24 cellular contexts compared by ENCODE assay signal in genomic region chr2:163711244-163711643, GRCh38. TPM values are rescaled to one million over a fixed set of nuclear protein-coding genes. Genes with fewer than 3 reads are reported as not detected.
A peak's percentile ranks its signal among the peaks of the same experiment; 100 is the strongest.
DNase-seq lines count a peak whose midpoint lies in the region; ATAC-seq and TF ChIP-seq lines count a peak whose summit lies in the region.
"Had no signal": no experiment of that assay in that cellular context is flagged by ENCODE, and none has a peak within 500 bp of the region (broad histone marks: within the 10 kb centered on the region; RNA-seq: fewer than 3 reads in every experiment).

No MANE protein-coding gene starts in this region.

- H3K27me3 Mint-ChIP-seq in neural progenitor cell (ENCODE audit: insufficient read depth, low read depth) = no peaks in the 10 kb centered on the region
- H3K27me3 Mint-ChIP-seq in activated naive CD8-positive, alpha-beta T cell treated with anti-CD3 and anti-CD28 coated beads, Interleukin-2, amount 50 U/mL, for 24 hours = no peaks in the 10 kb centered on the region
- H3K27me3 Mint-ChIP-seq: CD8-positive, alpha-beta memory T cell had no signal

- intact Hi-C loops in dorsolateral prefrontal cortex (cut with DNase I) = loop anchor here in 1 of 2 donors (10.0 kb wide), 1 partner anchor 304 kb away; no protein-coding TSS in a partner anchor

- TF ChIP-seq CTCF in dorsolateral prefrontal cortex (IDR thresholded peaks at IDR 0.05 in 54 of 56, conservative IDR thresholded peaks at IDR 0.05 in 2 of 56; ENCODE audit: low read depth in 1 of 56, partially characterized antibody in 56 of 56) (no peak), neural progenitor cell (IDR thresholded peaks at IDR 0.05) (no peak)

- H3K36me3 Mint-ChIP-seq in neural progenitor cell = peaks cover 10% of the 10 kb centered on the region
- H3K36me3 Mint-ChIP-seq in activated naive CD8-positive, alpha-beta T cell treated with anti-CD3 and anti-CD28 coated beads, Interleukin-2, amount 50 U/mL, for 24 hours (ENCODE audit: low read depth) = no peaks in the 10 kb centered on the region
- H3K36me3 Mint-ChIP-seq: CD14-positive monocyte; CD8-positive, alpha-beta memory T cell had no signal

- H3F3A ChIP-seq in neural progenitor cell (ENCODE audit: low read depth) = peaks cover 22% of the 10 kb centered on the region

- no peaks in the 10 kb centered on the region for H3K27me3 ChIP-seq in dorsolateral prefrontal cortex
- no peaks in the 10 kb centered on the region for H3K27me3 ChIP-seq in neural progenitor cell
- H3K27me3 ChIP-seq: BE2C had no signal

- peaks cover 64% of the 10 kb centered on the region for H3K4me1 ChIP-seq in neural progenitor cell
- H3K4me1 ChIP-seq: BE2C had no signal

- no peaks in the 10 kb centered on the region for H3K9me3 ChIP-seq in neural progenitor cell (ENCODE audit: low read depth)
- H3K9me3 ChIP-seq: BE2C had no signal

- H4K20me1 ChIP-seq in neural progenitor cell (ENCODE audit: low read depth) = peaks cover 13% of the 10 kb centered on the region

- peaks cover 100% of the 10 kb centered on the region for H3K79me2 ChIP-seq in neural progenitor cell (ENCODE audit: low read depth)

- no peaks in the 10 kb centered on the region for H3K36me3 ChIP-seq in neural progenitor cell
- H3K36me3 ChIP-seq: BE2C had no signal

- DNase-seq in NCI-H2227 treated with DMSO at 0.1 percent for 48 hours (lab: John Stamatoyannopoulos, UW) = peak; percentile 79
- DNase-seq in NCI-H2227 (lab: John Stamatoyannopoulos, UW; ENCODE audit: unreplicated experiment) = no peak
- peak; percentile 68 for DNase-seq in DMS114 treated with DMSO at 0.1 percent for 48 hours (lab: John Stamatoyannopoulos, UW; ENCODE audit: unreplicated experiment)
- no peak for DNase-seq in dorsolateral prefrontal cortex
- DNase-seq in neural progenitor cell (ENCODE audit: low spot score) = no peak
- DNase-seq in SKM-1 (lab: John Stamatoyannopoulos, UW; ENCODE audit: unreplicated experiment) = no peak
- no peak for DNase-seq in activated naive CD8-positive, alpha-beta T cell treated with anti-CD3 and anti-CD28 coated beads, Interleukin-2, amount 50 U/mL, for 24 hours
- DNase-seq: 8988T; ACHN; BE2C; CD8-positive, alpha-beta memory T cell; DMS 273 treated with DMSO at 0.1 percent for 48 hours; DMS79 treated with DMSO at 0.1 percent for 48 hours; NCI-H1048; NCI-H1417; NCI-H1694; NCI-H2029 treated with DMSO at 0.1 percent for 48 hours; NCI-H2171; NCI-H774; RPMI8226; SHP77 treated with DMSO at 0.1 percent for 48 hours had no signal

- peaks cover 57% of the 10 kb centered on the region for H3K4me1 Mint-ChIP-seq in neural progenitor cell
- no peaks in the 10 kb centered on the region for H3K4me1 Mint-ChIP-seq in activated naive CD8-positive, alpha-beta T cell treated with anti-CD3 and anti-CD28 coated beads, Interleukin-2, amount 50 U/mL, for 24 hours
- H3K4me1 Mint-ChIP-seq: CD14-positive monocyte; CD8-positive, alpha-beta memory T cell had no signal

- H2AFZ ChIP-seq in neural progenitor cell (replicated peaks) = no peak overlapping the region

- H3K4me2 ChIP-seq in neural progenitor cell = peak overlapping the region; percentile 50

- no peak for ATAC-seq in activated naive CD8-positive, alpha-beta T cell treated with anti-CD3 and anti-CD28 coated beads, Interleukin-2, amount 50 U/mL, for 24 hours
- ATAC-seq: HCT116 had no signal

- no peak overlapping the region for H3K27ac Mint-ChIP-seq in neural progenitor cell
- no peak overlapping the region for H3K27ac Mint-ChIP-seq in activated naive CD8-positive, alpha-beta T cell treated with anti-CD3 and anti-CD28 coated beads, Interleukin-2, amount 50 U/mL, for 24 hours
- H3K27ac Mint-ChIP-seq: CD14-positive monocyte; CD8-positive, alpha-beta memory T cell had no signal

- H3K4me3 Mint-ChIP-seq in neural progenitor cell = no peak overlapping the region
- no peak overlapping the region for H3K4me3 Mint-ChIP-seq in activated naive CD8-positive, alpha-beta T cell treated with anti-CD3 and anti-CD28 coated beads, Interleukin-2, amount 50 U/mL, for 24 hours
- H3K4me3 Mint-ChIP-seq: CD14-positive monocyte; CD8-positive, alpha-beta memory T cell had no signal

- H3K27ac ChIP-seq in dorsolateral prefrontal cortex (peak overlapping the region in 49 of 59 donors; percentile 1 to 92 (median 66)), neural progenitor cell (no peak overlapping the region)

- no peak overlapping the region for H3K9ac ChIP-seq in neural progenitor cell

- peak overlapping the region in 37 of 59 donors; percentile 2 to 52 (median 25) for H3K4me3 ChIP-seq in dorsolateral prefrontal cortex
- H3K4me3 ChIP-seq in neural progenitor cell = no peak overlapping the region

- no peaks in the 10 kb centered on the region for H3K9me3 Mint-ChIP-seq in neural progenitor cell
- no peaks in the 10 kb centered on the region for H3K9me3 Mint-ChIP-seq in activated naive CD8-positive, alpha-beta T cell treated with anti-CD3 and anti-CD28 coated beads, Interleukin-2, amount 50 U/mL, for 24 hours

RNA-seq across cellular contexts. Expression of gene FIGN, which starts 24.6 kb away (rescaled TPM):
- total RNA-seq in dorsolateral prefrontal cortex (10 to 100 TPM in 119 of 120 experiments, 1 to 10 TPM in 1; 8.8 to 29.6 (median 19.1) TPM), neural progenitor cell (ENCODE audit: low replicate concordance) (27.7 and 41.1 TPM in 2 replicates)
- total RNA-seq: CD8-positive, alpha-beta memory T cell; HT-29 had no signal

Comparison
In these comparisons a context has a peak if more than half of its experiments do, and no peak if none do; other contexts are left out.
1. DNase-seq: peak in NCI-H2227 treated with DMSO at 0.1 percent for 48 hours (single experiment) and DMS114 treated with DMSO at 0.1 percent for 48 hours (single experiment); none in NCI-H2227 (single experiment), dorsolateral prefrontal cortex (0 of 10), neural progenitor cell (single experiment), SKM-1 (single experiment) and activated naive CD8-positive, alpha-beta T cell treated with anti-CD3 and anti-CD28 coated beads, Interleukin-2, amount 50 U/mL, for 24 hours (single experiment).